11 cellular contexts compared by ENCODE assay signal in genomic region chr15:73984208-73984979, GRCh38. TPM values are rescaled to one million over a fixed set of nuclear protein-coding genes. Genes with fewer than 3 reads are reported as not detected.
DNase-seq lines count a peak whose midpoint lies in the region; ATAC-seq and TF ChIP-seq lines count a peak whose summit lies in the region.
"Had no signal": no experiment of that assay in that cellular context is flagged by ENCODE, and none has a peak within 500 bp of the region (broad histone marks: within the 10 kb centered on the region; RNA-seq: fewer than 3 reads in every experiment).

No MANE protein-coding gene starts in this region.

- H4K8ac ChIP-seq in IMR-90 (ENCODE audit: low read depth in 2 of 2, low read length in 2 of 2) = peak overlapping the region in 1 of 2 experiments; percentile 94; a peak in 1 of 4 replicates

- H3K4ac ChIP-seq in IMR-90 (ENCODE audit: low read depth, low read length) = peak overlapping the region; percentile 95

- peak overlapping the region; percentile 35 for H3K27ac Mint-ChIP-seq in activated CD8-positive, alpha-beta T cell treated with anti-CD3 and anti-CD28 coated beads for 36 hours

- CTCF ChIA-PET in IMR-90 (lab: Yijun Ruan, JAX) = no interaction called here
- CTCF ChIA-PET in activated CD8-positive, alpha-beta T cell treated with anti-CD3 and anti-CD28 coated beads for 36 hours (lab: Charles Lee) = interaction anchor here (1.8 to 11.4 kb wide), 2 partner anchors 9 to 10 kb away, joined by 5 to 106 read pairs; partner anchors contain the start of gene PML

- H2BK15ac ChIP-seq in IMR-90 (ENCODE audit: low read depth, low read length) = peak overlapping the region; percentile 23; the same call in 1 of the 3 replicates

- H3K9ac ChIP-seq in IMR-90 (ENCODE audit: low read depth, low read length) = no peak overlapping the region

- no peaks in the 10 kb centered on the region for H3K9me3 Mint-ChIP-seq in activated CD8-positive, alpha-beta T cell treated with anti-CD3 and anti-CD28 coated beads for 36 hours

- no peak for TF ChIP-seq RAD21 in IMR-90 (IDR thresholded peaks at IDR 0.05; ENCODE audit: low read length)

- POLR2A ChIA-PET in IMR-90 (lab: Charles Lee; ENCODE audit: unreplicated experiment) = interaction anchor here (1.6 kb wide), 1 partner anchor 10 kb away, joined by 5 read pairs; the partner anchor contains the start of gene PML
- POLR2A ChIA-PET in activated CD8-positive, alpha-beta T cell treated with anti-CD3 and anti-CD28 coated beads for 36 hours (lab: Charles Lee) = no interaction called here

- H3K4me1 ChIP-seq in IMR-90 (ENCODE audit: control insufficient read depth, insufficient read depth, low read length) (peaks cover 52% of the 10 kb centered on the region), right cardiac atrium (ENCODE audit: control insufficient read depth, insufficient read depth, low read length) (peaks cover 43% of the 10 kb centered on the region)

- peaks cover 31% of the 10 kb centered on the region for H3K4me1 Mint-ChIP-seq in activated CD8-positive, alpha-beta T cell treated with anti-CD3 and anti-CD28 coated beads for 36 hours (ENCODE audit: low read depth)

- peak overlapping the region; percentile 31 for H3K18ac ChIP-seq in IMR-90 (ENCODE audit: low read depth, low read length)

- WGBS in IMR-90 (ENCODE audit: extremely low coverage in 2 of 2, insufficient read length in 1 of 2), 2 experiments = 69% methylated on average over 4 of the region's 13 CpGs; no CpG with 5 or more reads in 1 of the 2 experiments
- WGBS in right cardiac atrium = 66% methylated on average over 13 of the region's 13 CpGs

- peaks cover 0 to 24% of the 10 kb centered on the region in 2 experiments; a peak in 2 of 4 replicates for H3K79me1 ChIP-seq in IMR-90 (ENCODE audit: low read depth in 1 of 2, low read length in 2 of 2)

- in situ Hi-C loops in IMR-90 (cut with MboI; ENCODE audit: low sequenced_read_pairs) = no loop called here

- H3K36me3 ChIP-seq in IMR-90 (ENCODE audit: control insufficient read depth, insufficient read depth, low read length) = no peaks in the 10 kb centered on the region
- H3K36me3 ChIP-seq: adrenal gland had no signal

- peak overlapping the region; percentile 96 for H2BK20ac ChIP-seq in IMR-90 (ENCODE audit: low read depth, low read length)

- TF ChIP-seq POLR2A in IMR-90 (IDR thresholded peaks at IDR 0.05; ENCODE audit: low read depth, low read length) = no peak

- H2AK9ac ChIP-seq in IMR-90 (replicated peaks; ENCODE audit: low read depth, low read length, poor library complexity) = peak overlapping the region; percentile 84

- H3K9me3 ChIP-seq in IMR-90 (ENCODE audit: control insufficient read depth, insufficient read depth, low read length) = no peaks in the 10 kb centered on the region
- H3K9me3 ChIP-seq in right cardiac atrium (ENCODE audit: control insufficient read depth, low read length) = no peaks in the 10 kb centered on the region
- H3K9me3 ChIP-seq: adrenal gland had no signal

- H3K9me1 ChIP-seq in IMR-90 (ENCODE audit: insufficient read depth, low read length) = peaks cover 38% of the 10 kb centered on the region

- intact Hi-C loops in IMR-90 (cut with micrococcal nuclease) = no loop called here
- intact Hi-C loops in activated CD8-positive, alpha-beta T cell treated with anti-CD3 and anti-CD28 coated beads for 36 hours (cut with micrococcal nuclease) = no loop called here
- intact Hi-C loops in right cardiac atrium (cut with DNase I) = no loop called here

- no peaks in the 10 kb centered on the region for H3K27me3 ChIP-seq in IMR-90 (ENCODE audit: control insufficient read depth, insufficient read depth, low read length)
- H3K27me3 ChIP-seq in right cardiac atrium (ENCODE audit: control insufficient read depth, insufficient read depth) = no peaks in the 10 kb centered on the region
- H3K27me3 ChIP-seq: adrenal gland had no signal

- H3K4me3 Mint-ChIP-seq in activated CD8-positive, alpha-beta T cell treated with anti-CD3 and anti-CD28 coated beads for 36 hours = no peak overlapping the region

- H2AK5ac ChIP-seq in IMR-90 (ENCODE audit: low read depth, low read length) = peak overlapping the region; percentile 96

- H2BK5ac ChIP-seq in IMR-90 (ENCODE audit: low read depth, low read length, poor library complexity, severe bottlenecking) = peak overlapping the region; percentile 97

- no peak for TF ChIP-seq CTCF in IMR-90 (conservative IDR thresholded peaks at IDR 0.05; ENCODE audit: low read depth, low read length)
- TF ChIP-seq CTCF in activated CD8-positive, alpha-beta T cell treated with anti-CD3 and anti-CD28 coated beads for 36 hours (IDR thresholded peaks at IDR 0.05) = no peak

- peak overlapping the region; percentile 6 for H2AFZ ChIP-seq in IMR-90 (replicated peaks; ENCODE audit: low read length, poor library complexity)

- H3K27me3 Mint-ChIP-seq in activated CD8-positive, alpha-beta T cell treated with anti-CD3 and anti-CD28 coated beads for 36 hours = no peaks in the 10 kb centered on the region

- peaks cover 8% of the 10 kb centered on the region for H3K36me3 Mint-ChIP-seq in activated CD8-positive, alpha-beta T cell treated with anti-CD3 and anti-CD28 coated beads for 36 hours (ENCODE audit: low read depth)

- ATAC-seq in IMR-90 (ENCODE audit: low read depth) = no peak
- no peak for ATAC-seq in activated CD8-positive, alpha-beta T cell treated with anti-CD3 and anti-CD28 coated beads for 36 hours
- ATAC-seq in right cardiac atrium = no peak
- no peak for ATAC-seq in GM21528 (IDR thresholded peaks at IDR 0.05; ENCODE audit: low FRiP score, unreplicated experiment)
- ATAC-seq: Panc1 had no signal

- H4K5ac ChIP-seq in IMR-90 (ENCODE audit: low read depth, low read length) = peak overlapping the region; percentile 92; the same call in 1 of the 2 replicates

- peak overlapping the region; percentile 42 for H4K91ac ChIP-seq in IMR-90 (ENCODE audit: insufficient read depth, low read depth, low read length)

- H3K4me3 ChIP-seq in IMR-90 (ENCODE audit: insufficient read depth, low read depth, low read length) (no peak overlapping the region), right cardiac atrium (ENCODE audit: low read length) (no peak overlapping the region)
- H3K4me3 ChIP-seq: adrenal gland had no signal

- no peak overlapping the region for H3K14ac ChIP-seq in IMR-90 (replicated peaks; ENCODE audit: low read depth, low read length)

- no TSS peak for BruUV-seq in IMR-90 (replicated peaks; lab: Mats Ljungman, UMichigan)

- no peak overlapping the region for H3K27ac ChIP-seq in IMR-90 (ENCODE audit: insufficient read depth, low read length)
- peak overlapping the region; percentile 98 for H3K27ac ChIP-seq in right cardiac atrium (ENCODE audit: low read length)

- no peak for DNase-seq in IMR-90
- no peak for DNase-seq in activated CD8-positive, alpha-beta T cell treated with anti-CD3 and anti-CD28 coated beads for 36 hours
- peak in 1 of 3 donors; percentile 49 for DNase-seq in right cardiac atrium
- DNase-seq in stimulated activated CD8-positive, alpha-beta memory T cell treated with anti-CD3 and anti-CD28 coated beads, Interleukin-4, amount 100 ng/mL, for 48 hours = peak; percentile 18
- no peak for DNase-seq in central memory CD4-positive, alpha-beta T cell
- DNase-seq in DMS114 treated with DMSO at 0.1 percent for 48 hours (lab: John Stamatoyannopoulos, UW; ENCODE audit: unreplicated experiment) = no peak
- DNase-seq: DMS79 treated with DMSO at 0.1 percent for 48 hours, NCI-H187 treated with DMSO at 0.1 percent for 48 hours had no signal

- no peak overlapping the region for H3K56ac ChIP-seq in IMR-90 (ENCODE audit: extremely low read depth, insufficient read depth, low read length)

- no peak overlapping the region for H3K23ac ChIP-seq in IMR-90 (ENCODE audit: low read depth, low read length)

- dilution Hi-C loops in IMR-90 (cut with HindIII; ENCODE audit: low sequenced_read_pairs, unreplicated experiment) = no loop called here

- H3K4me2 ChIP-seq in IMR-90 (ENCODE audit: low read depth, low read length) = no peak overlapping the region

- no peaks in the 10 kb centered on the region for H4K20me1 ChIP-seq in IMR-90 (ENCODE audit: insufficient read depth, low read length)

- H2BK120ac ChIP-seq in IMR-90 (ENCODE audit: low read depth, low read length) = peak overlapping the region; percentile 83

TF ChIP-seq in IMR-90, 13 proteins besides CTCF, POLR2A, EP300 and RAD21 (continues in another document):
- no peak for TF ChIP-seq BHLHE40 (IDR thresholded peaks at IDR 0.05; ENCODE audit: low read depth, low read length)
- no peak for TF ChIP-seq ELK1 (IDR thresholded peaks at IDR 0.05; ENCODE audit: borderline replicate concordance, low read depth, low read length)
- no peak for TF ChIP-seq FOS (IDR thresholded peaks at IDR 0.05; ENCODE audit: low read depth, low read length)

RNA-seq across cellular contexts. Expression of gene STOML1, which starts 7.7 kb away (rescaled TPM):
- 11.8 and 12.5 TPM in 2 replicates for total RNA-seq in IMR-90 (2012; rRNA removed)
- 21.2 and 25.0 TPM in 2 replicates for polyA plus RNA-seq in IMR-90 (2012; rRNA removed)
- 15.0 and 22.2 TPM in 2 replicates for polyA plus RNA-seq in IMR-90 (2012; cell fraction: cytosol; rRNA removed)
- polyA plus RNA-seq in IMR-90 (2012; cell fraction: nucleus; rRNA removed; ENCODE audit: low replicate concordance) = 13.0 and 29.7 TPM in 2 replicates
- total RNA-seq in activated CD8-positive, alpha-beta T cell treated with anti-CD3 and anti-CD28 coated beads for 36 hours = 1 to 10 TPM; 5.2 to 6.5 TPM
- 10 to 100 TPM; 14.9 to 19.0 (median 17.8) TPM for total RNA-seq in right cardiac atrium
- 24.3 TPM for polyA plus RNA-seq in right cardiac atrium

RNA-seq across cellular contexts. Expression of gene PML, which starts 10.1 kb away (rescaled TPM):
- total RNA-seq in IMR-90 (2012; rRNA removed) = 8.8 and 10.3 TPM in 2 replicates
- 22.6 and 23.1 TPM in 2 replicates for polyA plus RNA-seq in IMR-90 (2012; rRNA removed)
- 28.1 and 29.3 TPM in 2 replicates for polyA plus RNA-seq in IMR-90 (2012; cell fraction: cytosol; rRNA removed)
- polyA plus RNA-seq in IMR-90 (2012; cell fraction: nucleus; rRNA removed; ENCODE audit: low replicate concordance) = 43.2 and 105 TPM in 2 replicates
- 10 to 100 TPM; 48.8 to 49.6 TPM for total RNA-seq in activated CD8-positive, alpha-beta T cell treated with anti-CD3 and anti-CD28 coated beads for 36 hours
- 10 to 100 TPM; 21.9 to 35.4 (median 26.6) TPM for total RNA-seq in right cardiac atrium
- polyA plus RNA-seq in right cardiac atrium = 18.1 TPM

RNA-seq across cellular contexts. Expression of gene LOXL1, which starts 58.1 kb away (rescaled TPM):
- total RNA-seq in IMR-90 (2012; rRNA removed) (146 and 148 TPM in 2 replicates), right cardiac atrium (10 to 100 TPM; 17.4 to 41.0 (median 18.6) TPM)
- polyA plus RNA-seq in IMR-90 (2012; rRNA removed) (311 and 332 TPM in 2 replicates), right cardiac atrium (29.8 TPM)
- 118 and 403 TPM in 2 replicates for polyA plus RNA-seq in IMR-90 (2012; cell fraction: cytosol; rRNA removed)
- 211 and 331 TPM in 2 replicates for polyA plus RNA-seq in IMR-90 (2012; cell fraction: nucleus; rRNA removed; ENCODE audit: low replicate concordance)
- 1 to 10 TPM; 1.6 to 2.8 TPM for total RNA-seq in activated CD8-positive, alpha-beta T cell treated with anti-CD3 and anti-CD28 coated beads for 36 hours

Comparison
In these comparisons a context has a peak if more than half of its experiments do, and no peak if none do; other contexts are left out.
1. RNA of gene LOXL1, which starts 58.1 kb away (total RNA-seq): 146 to 148 TPM in IMR-90 and 17.4 to 41.0 TPM in right cardiac atrium; 1.6 to 2.8 TPM in activated CD8-positive, alpha-beta T cell treated with anti-CD3 and anti-CD28 coated beads for 36 hours; every median in the first group is over 4 times any median in the second.